In genomic region chr2:109375131-109375561, GRCh38 we compare ENCODE assay signal across 16 cellular contexts.
DNase-seq lines count a peak whose midpoint lies in the region; ATAC-seq and TF ChIP-seq lines count a peak whose summit lies in the region.
"Had no signal": no experiment of that assay in that cellular context is flagged by ENCODE, and none has a peak within 500 bp of the region (broad histone marks: within the 10 kb centered on the region; RNA-seq: fewer than 3 reads in every experiment).

No MANE protein-coding gene starts in this region.

- H3K27me3 ChIP-seq in heart right ventricle (no peaks in the 10 kb centered on the region), upper lobe of right lung (no peaks in the 10 kb centered on the region)

- H3K27ac ChIP-seq in heart right ventricle, result no peak overlapping the region
- no peak overlapping the region for H3K27ac ChIP-seq in coronary artery
- H3K27ac ChIP-seq in upper lobe of right lung, result no peak overlapping the region

- H3K4me1 ChIP-seq in heart right ventricle (peaks cover 0 to 28% (median 0%) of the 10 kb centered on the region in 9 donors), upper lobe of right lung (no peaks in the 10 kb centered on the region)

- H3K4me3 ChIP-seq in heart right ventricle (no peak overlapping the region), coronary artery (no peak overlapping the region), upper lobe of right lung (no peak overlapping the region)

- no peak for TF ChIP-seq CTCF in heart right ventricle (IDR thresholded peaks at IDR 0.05)
- TF ChIP-seq CTCF in coronary artery (IDR thresholded peaks at IDR 0.05), result no peak
- no peak for TF ChIP-seq CTCF in upper lobe of right lung (IDR thresholded peaks at IDR 0.05)

- H3K36me3 ChIP-seq in heart right ventricle (peaks cover 0 to 27% (median 0%) of the 10 kb centered on the region in 9 donors), upper lobe of right lung (peaks cover 7% of the 10 kb centered on the region)

- H3K9me3 ChIP-seq in heart right ventricle (no peaks in the 10 kb centered on the region), upper lobe of right lung (no peaks in the 10 kb centered on the region)

- ATAC-seq in heart right ventricle (no peak), upper lobe of right lung (no peak)

- intact Hi-C loops in cardiac septum (cut with DNase I), result loop anchor here (5.0 kb wide), 1 partner anchor 43 kb away; no protein-coding TSS in a partner anchor
- intact Hi-C loops in heart right ventricle (cut with DNase I), result loop anchor here in 2 of 10 donors (5.0 kb wide), 2 partner anchors 38 to 43 kb away; no protein-coding TSS in a partner anchor
- intact Hi-C loops in upper lobe of right lung (cut with DNase I), result no loop called here

- peak; percentile 74 for DNase-seq in cardiac septum (ENCODE audit: low spot score)
- no peak for DNase-seq in heart right ventricle
- DNase-seq in coronary artery (ENCODE audit: low spot score), result peak; percentile 38
- peak; percentile 60 for DNase-seq in mesenteric fat pad (ENCODE audit: low spot score)
- peak; percentile 50 for DNase-seq in upper lobe of right lung
- DNase-seq in NCI-H1694 treated with DMSO at 0.1 percent for 48 hours (lab: John Stamatoyannopoulos, UW), result no peak
- no peak for DNase-seq in MV-4-11 (lab: John Stamatoyannopoulos, UW)
- DNase-seq in HuH-7.5 (ENCODE audit: low spot score), result no peak
- DNase-seq: ACHN, AML-193, COR-L47, DMS153, NCI-H1092, NCI-H146, NCI-H510A treated with DMSO at 0.1 percent for 48 hours, SHP77 had no signal

- WGBS in heart right ventricle, 2 donors, result 96 to 97% methylated on average over 12 of the region's 12 CpGs

Comparison
In these comparisons a context has a peak if more than half of its experiments do, and no peak if none do; other contexts are left out.
1. DNase-seq: peak in cardiac septum (single experiment), coronary artery (single experiment), mesenteric fat pad (single experiment) and upper lobe of right lung (single experiment); none in heart right ventricle (0 of 2), NCI-H1694 treated with DMSO at 0.1 percent for 48 hours (single experiment), MV-4-11 (single experiment) and HuH-7.5 (single experiment).